8 cellular contexts compared by ENCODE assay signal in genomic region chr15:79978694-79979519, GRCh38.
DNase-seq lines count a peak whose midpoint lies in the region; ATAC-seq lines count a peak whose summit lies in the region.

No MANE protein-coding gene starts in this region.

- ATAC-seq in GM19452 (IDR thresholded peaks at IDR 0.05; ENCODE audit: unreplicated experiment) (peak; percentile 60), HG03457 (IDR thresholded peaks at IDR 0.05; ENCODE audit: unreplicated experiment) (peak; percentile 50)

- DNase-seq in COLO829 (ENCODE audit: low spot score) (peak; percentile 75), amniotic epithelial cell (ENCODE audit: low read depth) (peak; percentile 91), midbrain (lab: John Stamatoyannopoulos, UW) (peak; percentile 19), activated gamma-delta T cell (lab: John Stamatoyannopoulos, UW) (no peak), NCI-H2029 (lab: John Stamatoyannopoulos, UW) (no peak), NCI-H2107 treated with DMSO at 0.1 percent for 48 hours (lab: John Stamatoyannopoulos, UW; ENCODE audit: unreplicated experiment) (no peak)

Comparison
In these comparisons a context has a peak if more than half of its experiments do, and no peak if none do; other contexts are left out.
1. DNase-seq: peak in COLO829 (single experiment), amniotic epithelial cell (single experiment) and midbrain (single experiment); none in activated gamma-delta T cell (single experiment), NCI-H2029 (single experiment) and NCI-H2107 treated with DMSO at 0.1 percent for 48 hours (single experiment).